In genomic region chr1:71521655-71522264, GRCh38 we compare ENCODE assay signal across 8 cellular contexts.
DNase-seq lines count a peak whose midpoint lies in the region; ATAC-seq and TF ChIP-seq lines count a peak whose summit lies in the region.

No MANE protein-coding gene starts in this region.

- DNase-seq in NCI-H1417 (lab: John Stamatoyannopoulos, UW): peak; percentile 13 to 74 (median 16)
- no peak for DNase-seq in NCI-H1417 treated with DMSO at 0.1 percent for 48 hours (lab: John Stamatoyannopoulos, UW)
- peak; percentile 30 for DNase-seq in HT1080 (ENCODE audit: low read depth)
- peak; percentile 8 for DNase-seq in RWPE1 (ENCODE audit: low spot score)
- DNase-seq in fibroblast of peridontal ligament (ENCODE audit: extremely low read depth): peak; percentile 74
- DNase-seq in ovary: peak; percentile 19 to 53 (median 49)
- DNase-seq in 8988T: no peak

- no peak overlapping the region for H3K4me3 ChIP-seq in ovary

- TF ChIP-seq CTCF in RWPE1 (conservative IDR thresholded peaks at IDR 0.05; ENCODE audit: low read depth) (peak; percentile 68), ovary (IDR thresholded peaks at IDR 0.05) (peak in 1 of 3 donors; percentile 55)

- H3K9me3 ChIP-seq in ovary: no peaks in the 10 kb centered on the region

- no peaks in the 10 kb centered on the region for H3K36me3 ChIP-seq in ovary

- H3K27me3 ChIP-seq in ovary: no peaks in the 10 kb centered on the region

- H3K4me1 ChIP-seq in ovary (ENCODE audit: insufficient read depth): no peaks in the 10 kb centered on the region

- H3K27ac ChIP-seq in RWPE1 (no peak overlapping the region), ovary (no peak overlapping the region)

- no peak for ATAC-seq in GM19463 (IDR thresholded peaks at IDR 0.05; ENCODE audit: unreplicated experiment)

- POLR2A ChIA-PET in RWPE1 (lab: Yijun Ruan, JAX; ENCODE audit: low non-redundant PET): no interaction called here

- intact Hi-C loops in ovary (cut with DNase I): loop anchor here in 1 of 4 donors (10.0 kb wide), 1 partner anchor 427 kb away; no protein-coding TSS in a partner anchor

- TF ChIP-seq POLR2A in ovary (IDR thresholded peaks at IDR 0.05): no peak

- CTCF ChIA-PET in RWPE1 (lab: Yijun Ruan, JAX): no interaction called here

- no peak for TF ChIP-seq EP300 in ovary (IDR thresholded peaks at IDR 0.05)

- WGBS in ovary, 3 donors: 86 to 95% (median 91%) methylated on average over 1 of the region's 1 CpG

Comparison
In these comparisons a context has a peak if more than half of its experiments do, and no peak if none do; other contexts are left out.
1. DNase-seq: peak in NCI-H1417 (3 of 3), HT1080 (single experiment), RWPE1 (single experiment), fibroblast of peridontal ligament (single experiment) and ovary (5 of 5); none in NCI-H1417 treated with DMSO at 0.1 percent for 48 hours (single experiment) and 8988T (single experiment).